In genomic region chr5:174817610-174818009, GRCh38 we compare ENCODE assay signal across 8 cellular contexts.
"Had no signal": no experiment of that assay in that cellular context is flagged by ENCODE, and none has a peak within 500 bp of the region (broad histone marks: within the 10 kb centered on the region; RNA-seq: fewer than 3 reads in every experiment).

No MANE protein-coding gene starts in this region.

- ATAC-seq: GM12878 had no signal

- DNase-seq: GDM1, GF-D8 had no signal

- FAIRE-seq: G401.6, GM12878, GM12891, GM12892, GM18507, GM19239 had no signal

- H3K4me3 ChIP-seq: GM12878 had no signal
